In the genomic region with DNA sequence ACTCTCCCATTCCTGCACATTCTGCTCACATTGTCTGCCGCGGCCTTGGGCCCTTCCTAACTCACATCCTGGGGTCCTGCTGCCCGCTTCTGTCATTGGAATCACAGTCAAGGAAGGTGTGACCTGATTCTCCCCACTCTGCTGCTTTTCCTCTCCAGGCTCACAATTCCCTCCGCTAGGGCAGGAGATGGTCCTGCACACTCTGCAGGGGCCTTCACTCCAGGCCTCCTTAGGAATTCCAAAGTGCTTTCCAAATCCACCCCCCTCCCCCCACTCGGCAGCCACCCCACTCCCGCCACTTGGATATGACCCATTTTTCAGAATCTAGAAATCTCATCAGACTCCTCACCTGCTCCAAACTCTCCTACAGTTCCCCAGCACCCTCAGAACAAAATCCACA, we compare ENCODE assay signal across 19 cellular contexts. TPM values are rescaled to one million over a fixed set of nuclear protein-coding genes. Genes with fewer than 3 reads are reported as not detected.
A peak's percentile ranks its signal among the peaks of the same experiment; 100 is the strongest.
DNase-seq lines count a peak whose midpoint lies in the region; ATAC-seq and TF ChIP-seq lines count a peak whose summit lies in the region.
"Had no signal": no experiment of that assay in that cellular context is flagged by ENCODE, and none has a peak within 500 bp of the region (broad histone marks: within the 10 kb centered on the region; RNA-seq: fewer than 3 reads in every experiment).

No MANE protein-coding gene starts in this region.

- H2BK15ac ChIP-seq in H9 (ENCODE audit: low read depth, low read length) = no peak overlapping the region

- H4K91ac ChIP-seq in H9 (ENCODE audit: insufficient read length, low read depth, low read length) = no peak overlapping the region

- H2BK12ac ChIP-seq in H9 (ENCODE audit: insufficient read length, low read depth, low read length) = no peak overlapping the region

- no peaks in the 10 kb centered on the region; a peak in 2 of 5 replicates for H3K9me3 Mint-ChIP-seq in H9
- H3K9me3 Mint-ChIP-seq in central memory CD8-positive, alpha-beta T cell = no peaks in the 10 kb centered on the region
- H3K9me3 Mint-ChIP-seq in neural crest cell = no peaks in the 10 kb centered on the region

- H3K4me2 ChIP-seq in SK-N-SH (no peak overlapping the region), H9 (ENCODE audit: insufficient read depth, insufficient read length, low read length) (no peak overlapping the region), PC-9 (no peak overlapping the region)

- H3K9ac ChIP-seq in SK-N-SH (no peak overlapping the region), H9 (ENCODE audit: extremely low read depth, insufficient read length, low read length) (no peak overlapping the region)

- H2AFZ ChIP-seq in SK-N-SH (ENCODE audit: low read depth) = no peak overlapping the region
- no peak overlapping the region for H2AFZ ChIP-seq in H9 (ENCODE audit: low read length)
- no peak overlapping the region for H2AFZ ChIP-seq in PC-9

- H3K56ac ChIP-seq in H9 (ENCODE audit: insufficient read length, low read depth, low read length) = no peak overlapping the region

- H3K9me3 ChIP-seq in SK-N-SH (no peaks in the 10 kb centered on the region), H9 (ENCODE audit: control insufficient read depth, low read depth, low read length) (no peaks in the 10 kb centered on the region), PC-9 (ENCODE audit: insufficient read depth, low read depth) (no peaks in the 10 kb centered on the region)

- no peak overlapping the region for H4K5ac ChIP-seq in H9 (ENCODE audit: insufficient read length, low read depth, low read length)

- H3K27me3 Mint-ChIP-seq in H9 (ENCODE audit: low read depth) (peaks cover 45% of the 10 kb centered on the region), neural crest cell (ENCODE audit: low read depth) (peaks cover 77% of the 10 kb centered on the region)
- H3K27me3 Mint-ChIP-seq in central memory CD8-positive, alpha-beta T cell = no peaks in the 10 kb centered on the region
- H3K27me3 Mint-ChIP-seq: CD4-positive, CD25-positive, alpha-beta regulatory T cell had no signal

- H3K4me1 Mint-ChIP-seq in H9 = peaks cover 12 to 24% of the 10 kb centered on the region in 2 experiments
- H3K4me1 Mint-ChIP-seq in central memory CD8-positive, alpha-beta T cell = peaks cover 1% of the 10 kb centered on the region
- H3K4me1 Mint-ChIP-seq in neural crest cell = no peaks in the 10 kb centered on the region

- H3K27me3 ChIP-seq in SK-N-SH (ENCODE audit: insufficient read depth) = peaks cover 16% of the 10 kb centered on the region
- no peaks in the 10 kb centered on the region; the same call in 1 of the 2 replicates for H3K27me3 ChIP-seq in H9 (ENCODE audit: insufficient read depth, low read length)
- H3K27me3 ChIP-seq in PC-9 (ENCODE audit: insufficient read depth, low read depth) = peaks cover 4% of the 10 kb centered on the region; the same call in 1 of the 2 replicates

- H3K9me2 ChIP-seq in SK-N-SH = no peaks in the 10 kb centered on the region
- no peaks in the 10 kb centered on the region for H3K9me2 ChIP-seq in PC-9 (ENCODE audit: insufficient read depth)

- DNase-seq in SK-N-SH = peak; percentile 27
- no peak for DNase-seq in H9
- DNase-seq in central memory CD8-positive, alpha-beta T cell (ENCODE audit: low spot score in 2 of 2) = no peak
- no peak for DNase-seq in neural crest cell (ENCODE audit: low read depth, low spot score)
- no peak for DNase-seq in activated CD8-positive, alpha-beta memory T cell treated with anti-CD3 and anti-CD28 coated beads, Interleukin-2, amount 50 U/mL, for 4 hours
- no peak for DNase-seq in PC-9
- DNase-seq: CD4-positive, CD25-positive, alpha-beta regulatory T cell; NCI-H1048; NCI-H146; NCI-H2081; NCI-H510A; NCI-H774; PC-3 had no signal

- H3K27ac Mint-ChIP-seq in H9 (peak overlapping the region; percentile 6 to 88 (median 87); a peak in 6 of 7 replicates), neural crest cell (ENCODE audit: unreplicated experiment) (no peak overlapping the region)
- H3K27ac Mint-ChIP-seq in central memory CD8-positive, alpha-beta T cell (ENCODE audit: low read depth) = peak overlapping the region; percentile 77
- H3K27ac Mint-ChIP-seq: B cell; CD4-positive, CD25-positive, alpha-beta regulatory T cell had no signal

- peak overlapping the region in 1 of 2 experiments; percentile 48; a peak in 2 of 5 replicates for H3K4me3 Mint-ChIP-seq in H9
- no peak overlapping the region for H3K4me3 Mint-ChIP-seq in central memory CD8-positive, alpha-beta T cell
- peak overlapping the region; percentile 69 for H3K4me3 Mint-ChIP-seq in neural crest cell
- H3K4me3 Mint-ChIP-seq: B cell had no signal

- POLR2A ChIA-PET in SK-N-SH (lab: Yijun Ruan, JAX) (interaction anchor here (1.9 kb wide), 1 partner anchor 9 kb away, joined by 5 read pairs; the partner anchor contains the start of gene RPL18A), PC-9 (lab: Charles Lee; ENCODE audit: unreplicated experiment) (no interaction called here)

- H2AK5ac ChIP-seq in H9 (ENCODE audit: insufficient read length, low read length) = no peak overlapping the region

- BruUV-seq in PC-9 (replicated peaks; lab: Mats Ljungman, UMichigan) = no TSS peak

- H4K8ac ChIP-seq in H9 (replicated peaks; ENCODE audit: insufficient read length, low read depth, low read length) = no peak overlapping the region

- WGBS in SK-N-SH (ENCODE audit: low lambda C conversion rate) = 76% methylated on average over 6 of the region's 6 CpGs
- no CpG with 5 or more reads among the region's 6 CpGs for WGBS in H9 (ENCODE audit: extremely low coverage, insufficient read length, low lambda C conversion rate)

- no peak for TF ChIP-seq CTCF in SK-N-SH (IDR thresholded peaks at IDR 0.05)
- no peak for TF ChIP-seq CTCF in H9 (conservative IDR thresholded peaks at IDR 0.05)
- no peak for TF ChIP-seq CTCF in neural crest cell (conservative IDR thresholded peaks at IDR 0.05)
- no peak for TF ChIP-seq CTCF in PC-9 (conservative IDR thresholded peaks at IDR 0.05)

- CTCF ChIA-PET in SK-N-SH (lab: Yijun Ruan, JAX) = interaction anchor here (4.0 to 13.8 kb wide), 2 partner anchors 64 to 66 kb away, joined by 51 to 139 read pairs; partner anchors contain the start of gene CCDC124
- CTCF ChIA-PET in PC-9 (lab: Charles Lee) = no interaction called here

- H3K4ac ChIP-seq in H9 (ENCODE audit: low read depth, low read length) = no peak overlapping the region

- H3K79me2 ChIP-seq in SK-N-SH (ENCODE audit: insufficient read depth) = no peaks in the 10 kb centered on the region
- no peaks in the 10 kb centered on the region for H3K79me2 ChIP-seq in H9 (ENCODE audit: insufficient read depth, low read length)
- 0 out of 2 replicates have a peak, but pooled peaks cover 4% of the 10 kb centered on the region for H3K79me2 ChIP-seq in PC-9 (ENCODE audit: low read depth)

- peaks cover 25% of the 10 kb centered on the region for H3F3A ChIP-seq in SK-N-SH (replicated peaks; ENCODE audit: insufficient read depth)
- H3F3A ChIP-seq in PC-9 (ENCODE audit: insufficient read depth, low read depth) = peaks cover 41% of the 10 kb centered on the region

- no peak overlapping the region for H2BK20ac ChIP-seq in H9 (ENCODE audit: low read depth, low read length, poor library complexity, severe bottlenecking)

- intact Hi-C loops in PC-9 (cut with micrococcal nuclease; ENCODE audit: unreplicated experiment) = no loop called here

- TF ChIP-seq RAD21 in SK-N-SH (IDR thresholded peaks at IDR 0.05; ENCODE audit: low read length) = no peak

- H3K79me1 ChIP-seq in H9 (ENCODE audit: insufficient read depth, low read depth, low read length, poor library complexity, severe bottlenecking) = no peaks in the 10 kb centered on the region

- H3T11ph ChIP-seq in H9 (ENCODE audit: low read length) = no peak overlapping the region

- H3K23ac ChIP-seq in H9 (ENCODE audit: insufficient read length, low read depth, low read length) = no peak overlapping the region

- H3K23me2 ChIP-seq in H9 (ENCODE audit: insufficient read length, low read depth, low read length, poor library complexity, severe bottlenecking) = peaks cover under 1% of the 10 kb centered on the region

- H3K36me3 ChIP-seq in SK-N-SH (replicated peaks in 1 of 2; ENCODE audit: control insufficient read depth in 1 of 2, insufficient read depth in 2 of 2, low read length in 1 of 2) (peaks cover 10 to 18% of the 10 kb centered on the region in 2 experiments), PC-9 (ENCODE audit: low read depth) (peaks cover 8% of the 10 kb centered on the region)

- no peak overlapping the region for H2BK5ac ChIP-seq in H9 (ENCODE audit: insufficient read length, low read length)

- H4K20me1 ChIP-seq in SK-N-SH (ENCODE audit: insufficient read depth) (peaks cover 20% of the 10 kb centered on the region), H9 (ENCODE audit: control insufficient read depth, insufficient read depth, insufficient read length) (no peaks in the 10 kb centered on the region), PC-9 (ENCODE audit: insufficient read depth) (peaks cover 21% of the 10 kb centered on the region)

- no peak overlapping the region for H3K18ac ChIP-seq in H9 (ENCODE audit: insufficient read length, low read depth, low read length)

- peaks cover 0 to 2% of the 10 kb centered on the region in 2 experiments; a peak in 1 of 4 replicates for H3K4me1 ChIP-seq in SK-N-SH (ENCODE audit: control insufficient read depth in 1 of 2, insufficient read depth in 2 of 2, low read depth in 1 of 2, low read length in 1 of 2)
- H3K4me1 ChIP-seq in H9 (ENCODE audit: insufficient read depth, low read length) = no peaks in the 10 kb centered on the region; the same call in 1 of the 2 replicates
- peaks cover 19% of the 10 kb centered on the region for H3K4me1 ChIP-seq in PC-9 (replicated peaks; ENCODE audit: insufficient read depth)

- peaks cover 3 to 21% (median 10%) of the 10 kb centered on the region in 3 experiments for H3K36me3 Mint-ChIP-seq in H9 (ENCODE audit: insufficient read depth in 1 of 3, low read depth in 3 of 3)
- H3K36me3 Mint-ChIP-seq in central memory CD8-positive, alpha-beta T cell (ENCODE audit: insufficient read depth) = peaks cover 18% of the 10 kb centered on the region
- H3K36me3 Mint-ChIP-seq in neural crest cell (ENCODE audit: low read depth) = peaks cover 14% of the 10 kb centered on the region

- no peak overlapping the region for H3K14ac ChIP-seq in H9 (ENCODE audit: insufficient read depth, low read length)

- TF ChIP-seq EP300 in SK-N-SH (IDR thresholded peaks at IDR 0.05; ENCODE audit: borderline replicate concordance in 1 of 2, low read depth in 1 of 2, low read length in 1 of 2) = no peak

- no peak overlapping the region for H3K27ac ChIP-seq in SK-N-SH (ENCODE audit: low read depth in 2 of 2, low read length in 1 of 2)
- no peak overlapping the region for H3K27ac ChIP-seq in H9 (ENCODE audit: insufficient read length, low read depth, low read length)
- no peak overlapping the region for H3K27ac ChIP-seq in PC-9
- H3K27ac ChIP-seq: 22Rv1 had no signal

- H3K4me3 ChIP-seq in SK-N-SH (ENCODE audit: low read depth in 2 of 2, low read length in 1 of 2) (no peak overlapping the region), PC-9 (no peak overlapping the region)

- no peak overlapping the region for H2BK120ac ChIP-seq in H9 (ENCODE audit: low read depth, low read length, poor library complexity, severe bottlenecking)

- ATAC-seq in SK-N-SH treated with all-trans-retinoic acid at 6 μM for 48 hours (no peak), HG03342 (IDR thresholded peaks at IDR 0.05; ENCODE audit: unreplicated experiment) (no peak)
- no peak for ATAC-seq in central memory CD8-positive, alpha-beta T cell (replicated peaks; ENCODE audit: extremely low read depth, poor library complexity, severe bottlenecking)
- ATAC-seq: PC-3 had no signal

RNA-seq across cellular contexts. Expression of gene SLC5A5, which starts 3.1 kb away (rescaled TPM):
- 0.02 TPM in 2 replicates for polyA plus RNA-seq in SK-N-SH (2012; rRNA removed)
- 0.01 TPM in 1 of 2 replicates, not detected in the other for polyA plus RNA-seq in SK-N-SH (2012; cell fraction: cytosol; rRNA removed)
- polyA plus RNA-seq in SK-N-SH (2012; cell fraction: nucleus; rRNA removed) = 0.01 and 0.02 TPM in 2 replicates
- 1.7 and 1.8 TPM in 2 replicates for total RNA-seq in H9 (2021)
- not detected in 2 replicates for total RNA-seq in neural crest cell
- 0.18 TPM in 1 of 2 replicates, not detected in the other for total RNA-seq in PC-9 (2021)
- total RNA-seq: MCF 10A, PC-3 had no signal
- polyA plus RNA-seq: AG04450 had no signal

RNA-seq across cellular contexts. Expression of gene RPL18A, which starts 9.0 kb away (rescaled TPM):
- polyA plus RNA-seq in SK-N-SH (2012; rRNA removed) = 2,138 and 2,695 TPM in 2 replicates
- 1,924 and 2,091 TPM in 2 replicates for polyA plus RNA-seq in SK-N-SH (2012; cell fraction: cytosol; rRNA removed)
- polyA plus RNA-seq in SK-N-SH (2012; cell fraction: nucleus; rRNA removed) = 669 and 951 TPM in 2 replicates
- total RNA-seq in H9 (2021) (2,837 and 2,851 TPM in 2 replicates), neural crest cell (2,184 and 2,260 TPM in 2 replicates), PC-9 (2021) (1,887 and 2,038 TPM in 2 replicates)

RNA-seq across cellular contexts. Expression of gene JAK3, which starts 20.9 kb away (rescaled TPM):
- 1.3 and 2.0 TPM in 2 replicates for polyA plus RNA-seq in SK-N-SH (2012; rRNA removed)
- 0.67 and 0.71 TPM in 2 replicates for polyA plus RNA-seq in SK-N-SH (2012; cell fraction: cytosol; rRNA removed)
- polyA plus RNA-seq in SK-N-SH (2012; cell fraction: nucleus; rRNA removed) = 6.4 and 7.2 TPM in 2 replicates
- total RNA-seq in H9 (2021) = 3.3 and 3.5 TPM in 2 replicates
- 1.3 and 1.6 TPM in 2 replicates for total RNA-seq in neural crest cell
- 13.5 and 16.2 TPM in 2 replicates for total RNA-seq in PC-9 (2021)
- total RNA-seq: MCF 10A had no signal

RNA-seq across cellular contexts. Expression of gene INSL3, which starts 47.4 kb away (rescaled TPM):
- polyA plus RNA-seq in SK-N-SH (2012; rRNA removed) = 0.21 and 0.65 TPM in 2 replicates
- polyA plus RNA-seq in SK-N-SH (2012; cell fraction: cytosol; rRNA removed) = 0.17 and 0.37 TPM in 2 replicates
- polyA plus RNA-seq in SK-N-SH (2012; cell fraction: nucleus; rRNA removed) = 0.49 and 0.58 TPM in 2 replicates
- 0.61 and 0.63 TPM in 2 replicates for total RNA-seq in H9 (2021)
- total RNA-seq in neural crest cell = not detected in 2 replicates
- total RNA-seq in PC-9 (2021) = 3.2 and 4.0 TPM in 2 replicates
- total RNA-seq: MCF 10A, PC-3 had no signal
- polyA plus RNA-seq: AG04450 had no signal
